9 cellular contexts compared by ENCODE assay signal in genomic region chr4:2862528-2862927, GRCh38. TPM values are rescaled to one million over a fixed set of nuclear protein-coding genes. Genes with fewer than 3 reads are reported as not detected.
DNase-seq lines count a peak whose midpoint lies in the region; ATAC-seq and TF ChIP-seq lines count a peak whose summit lies in the region.
"Had no signal": no experiment of that assay in that cellular context is flagged by ENCODE, and none has a peak within 500 bp of the region (broad histone marks: within the 10 kb centered on the region; RNA-seq: fewer than 3 reads in every experiment).

No MANE protein-coding gene starts in this region.

- H2AFZ ChIP-seq in GM23248 (no peak overlapping the region), smooth muscle cell (ENCODE audit: low read depth) (no peak overlapping the region)

- no peak for ATAC-seq in T-helper 17 cell
- peak; percentile 22 for ATAC-seq in left ventricle myocardium superior

- no peak overlapping the region for H3K4me3 Mint-ChIP-seq in T-helper 17 cell
- H3K4me3 Mint-ChIP-seq in activated CD4-positive, alpha-beta memory T cell treated with anti-CD3 and anti-CD28 coated beads for 36 hours: no peak overlapping the region

- H4K20me1 ChIP-seq in GM23248 (ENCODE audit: insufficient read depth) (peaks cover 55% of the 10 kb centered on the region; the same call in 1 of the 2 replicates), smooth muscle cell (ENCODE audit: low read depth) (peaks cover 100% of the 10 kb centered on the region)

- intact Hi-C loops in left ventricle myocardium superior (cut with micrococcal nuclease): no loop called here
- intact Hi-C loops in activated CD4-positive, alpha-beta memory T cell treated with anti-CD3 and anti-CD28 coated beads for 36 hours (cut with micrococcal nuclease): no loop called here

- H3K79me2 ChIP-seq in GM23248 (ENCODE audit: insufficient read depth) (peaks cover 100% of the 10 kb centered on the region), smooth muscle cell (ENCODE audit: low read depth) (peaks cover 100% of the 10 kb centered on the region)

- no peaks in the 10 kb centered on the region for H3K9me2 ChIP-seq in GM23248 (ENCODE audit: insufficient read depth)

- TF ChIP-seq CTCF in smooth muscle cell (IDR thresholded peaks at IDR 0.05; ENCODE audit: borderline replicate concordance, insufficient read depth, poor library complexity, severe bottlenecking): no peak

- no peaks in the 10 kb centered on the region for H3K9me3 Mint-ChIP-seq in activated CD4-positive, alpha-beta memory T cell treated with anti-CD3 and anti-CD28 coated beads for 36 hours

- H3K27ac ChIP-seq in GM23248 (peak overlapping the region; percentile 33), smooth muscle cell (ENCODE audit: low read depth) (peak overlapping the region; percentile 63)

- H3K4me1 ChIP-seq in GM23248 (ENCODE audit: insufficient read depth): peaks cover 49% of the 10 kb centered on the region
- H3K4me1 ChIP-seq in smooth muscle cell (ENCODE audit: low read depth): peaks cover 55% of the 10 kb centered on the region

- DNase-seq in GM23248: peak; percentile 71
- DNase-seq in T-helper 17 cell: no peak
- no peak for DNase-seq in left ventricle myocardium superior
- DNase-seq in smooth muscle cell (lab: John Stamatoyannopoulos, UW; ENCODE audit: unreplicated experiment): no peak
- no peak for DNase-seq in SIG-M5 (lab: John Stamatoyannopoulos, UW)
- DNase-seq in activated CD4-positive, alpha-beta memory T cell treated with anti-CD3 and anti-CD28 coated beads for 36 hours: no peak
- DNase-seq in cerebellum (ENCODE audit: low spot score): no peak
- DNase-seq in stimulated activated CD4-positive, alpha-beta T cell treated with anti-CD3 and anti-CD28 coated beads, Interleukin-2, amount 100 ng/mL, for 24 hours: no peak
- DNase-seq: NCI-H2107 had no signal

- CTCF ChIA-PET in activated CD4-positive, alpha-beta memory T cell treated with anti-CD3 and anti-CD28 coated beads for 36 hours (lab: Charles Lee): interaction anchor here (0.8 kb wide), 1 partner anchor 86 kb away, joined by 3 read pairs; no protein-coding TSS in a partner anchor

- H3K27me3 Mint-ChIP-seq in T-helper 17 cell: no peaks in the 10 kb centered on the region
- no peaks in the 10 kb centered on the region for H3K27me3 Mint-ChIP-seq in activated CD4-positive, alpha-beta memory T cell treated with anti-CD3 and anti-CD28 coated beads for 36 hours

- in situ Hi-C loops in GM23248 (cut with MboI): no loop called here

- peak overlapping the region; percentile 65 for H3K27ac Mint-ChIP-seq in T-helper 17 cell
- H3K27ac Mint-ChIP-seq in activated CD4-positive, alpha-beta memory T cell treated with anti-CD3 and anti-CD28 coated beads for 36 hours: no peak overlapping the region

- H3K27me3 ChIP-seq in GM23248 (replicated peaks; ENCODE audit: insufficient read depth): no peaks in the 10 kb centered on the region
- H3K27me3 ChIP-seq in smooth muscle cell (ENCODE audit: low read depth): no peaks in the 10 kb centered on the region

- peaks cover 4% of the 10 kb centered on the region for H3K36me3 Mint-ChIP-seq in T-helper 17 cell (ENCODE audit: low read depth)
- peaks cover 11% of the 10 kb centered on the region for H3K36me3 Mint-ChIP-seq in activated CD4-positive, alpha-beta memory T cell treated with anti-CD3 and anti-CD28 coated beads for 36 hours

- H3K36me3 ChIP-seq in GM23248 (ENCODE audit: low read depth) (no peaks in the 10 kb centered on the region), smooth muscle cell (ENCODE audit: low read depth) (no peaks in the 10 kb centered on the region)

- H3K9ac ChIP-seq in GM23248 (no peak overlapping the region), smooth muscle cell (ENCODE audit: low read depth) (no peak overlapping the region)

- WGBS in GM23248 (ENCODE audit: low coverage in 1 of 2, low lambda C conversion rate in 2 of 2, missing lambda C conversion rate in 2 of 2), 2 experiments: 0 to 7% methylated on average over 1 of the region's 1 CpG
- WGBS in smooth muscle cell (ENCODE audit: low lambda C conversion rate): 13% methylated on average over 1 of the region's 1 CpG

- H3K4me3 ChIP-seq in GM23248 (no peak overlapping the region), smooth muscle cell (no peak overlapping the region)

- H3K4me1 Mint-ChIP-seq in T-helper 17 cell: peaks cover 62% of the 10 kb centered on the region
- peaks cover 76% of the 10 kb centered on the region for H3K4me1 Mint-ChIP-seq in activated CD4-positive, alpha-beta memory T cell treated with anti-CD3 and anti-CD28 coated beads for 36 hours (ENCODE audit: low read depth)

- H3K4me2 ChIP-seq in GM23248 (ENCODE audit: unreplicated experiment): peak overlapping the region; percentile 28
- H3K4me2 ChIP-seq in smooth muscle cell: peak overlapping the region; percentile 11

- peaks cover 39% of the 10 kb centered on the region for H3F3A ChIP-seq in GM23248 (ENCODE audit: insufficient read depth)
- H3F3A ChIP-seq in smooth muscle cell (ENCODE audit: low read depth): peaks cover 15% of the 10 kb centered on the region

- H3K9me3 ChIP-seq in GM23248 (ENCODE audit: low read depth) (no peaks in the 10 kb centered on the region), T-helper 17 cell (ENCODE audit: control insufficient read depth, low read length, poor library complexity, severe bottlenecking) (no peaks in the 10 kb centered on the region), smooth muscle cell (replicated peaks; ENCODE audit: low read depth) (no peaks in the 10 kb centered on the region)

- POLR2A ChIA-PET in activated CD4-positive, alpha-beta memory T cell treated with anti-CD3 and anti-CD28 coated beads for 36 hours (lab: Charles Lee): interaction anchor here (1.4 kb wide), 1 partner anchor 9 kb away, joined by 3 read pairs; no protein-coding TSS in a partner anchor

RNA-seq across cellular contexts. Expression of gene ADD1, which starts 18.9 kb away (rescaled TPM):
- total RNA-seq in GM23248 (2014; rRNA removed; shearing (Covaris generic)): 188 and 219 TPM in 2 replicates
- polyA plus RNA-seq in GM23248 (2016; fragmentation: Nextera tagmentation; extraction: Ambion mirVana) (175 and 181 TPM in 2 replicates), smooth muscle cell (175 and 200 TPM in 2 replicates)
- total RNA-seq in T-helper 17 cell (100 to 1,000 TPM; 211 to 228 TPM), left ventricle myocardium superior (228 TPM), smooth muscle cell (109 and 125 TPM in 2 replicates), cerebellum (201 TPM)
- total RNA-seq in activated CD4-positive, alpha-beta memory T cell treated with anti-CD3 and anti-CD28 coated beads for 36 hours: 100 to 1,000 TPM; 212 TPM
